11 cellular contexts compared by ENCODE assay signal in the genomic region with DNA sequence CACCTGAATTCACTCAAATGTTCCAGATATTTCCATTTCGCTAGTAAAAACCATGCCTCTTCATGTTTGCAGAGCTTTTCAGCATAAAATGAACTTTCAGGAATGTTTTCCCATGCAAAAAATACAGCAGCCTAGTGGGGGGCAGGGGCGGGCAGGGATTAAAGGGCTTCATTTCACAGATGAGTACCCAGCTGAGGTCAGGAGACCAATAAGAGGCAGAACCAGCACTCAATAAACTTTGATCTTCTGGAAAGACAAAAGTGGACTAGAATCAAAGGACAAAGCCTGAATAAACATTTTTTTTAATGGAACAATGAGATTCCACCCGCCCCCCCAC. TPM values are rescaled to one million over a fixed set of nuclear protein-coding genes. Genes with fewer than 3 reads are reported as not detected.
DNase-seq lines count a peak whose midpoint lies in the region; ATAC-seq and TF ChIP-seq lines count a peak whose summit lies in the region.
"Had no signal": no experiment of that assay in that cellular context is flagged by ENCODE, and none has a peak within 500 bp of the region (broad histone marks: within the 10 kb centered on the region; RNA-seq: fewer than 3 reads in every experiment).

No MANE protein-coding gene starts in this region.

- 67 to 81% methylated on average over 3 of the region's 3 CpGs for WGBS in sigmoid colon, 2 donors

- H3K9me3 ChIP-seq in CD4-positive, alpha-beta memory T cell (ENCODE audit: control insufficient read depth in 1 of 2, low read length in 2 of 2) = no peaks in the 10 kb centered on the region
- H3K9me3 ChIP-seq in PC-9 (ENCODE audit: insufficient read depth, low read depth) (no peaks in the 10 kb centered on the region), sigmoid colon (no peaks in the 10 kb centered on the region)
- H3K9me3 ChIP-seq: body of pancreas had no signal

- no peaks in the 10 kb centered on the region for H3K9me2 ChIP-seq in PC-9 (ENCODE audit: insufficient read depth)

- POLR2A ChIA-PET in CD4-positive, alpha-beta memory T cell (lab: Charles Lee; ENCODE audit: partially characterized antibody) = interaction anchor here (2.9 kb wide), 1 partner anchor 8 kb away, joined by 36 read pairs; the partner anchor contains the start of gene KLHL25
- POLR2A ChIA-PET in PC-9 (lab: Charles Lee; ENCODE audit: unreplicated experiment) = interaction anchor here (0.6 kb wide), 1 partner anchor 28 kb away, joined by 3 read pairs; no protein-coding TSS in a partner anchor

- H3K79me2 ChIP-seq in PC-9 (ENCODE audit: low read depth) = peaks cover 45% of the 10 kb centered on the region

- peaks cover 32 to 60% (median 48%) of the 10 kb centered on the region in 4 donors for H3K4me1 Mint-ChIP-seq in CD4-positive, alpha-beta memory T cell

- BruUV-seq in PC-9 (replicated peaks; lab: Mats Ljungman, UMichigan) = no TSS peak

- H3K4me2 ChIP-seq in PC-9 = peak overlapping the region; percentile 72

- H3K27ac ChIP-seq in CD4-positive, alpha-beta memory T cell (ENCODE audit: low read depth, low read length) = no peak overlapping the region
- peak overlapping the region; percentile 75 for H3K27ac ChIP-seq in PC-9
- H3K27ac ChIP-seq in epithelial cell of prostate = peak overlapping the region; percentile 84
- peak overlapping the region in 3 of 4 donors; percentile 7 to 67 (median 65) for H3K27ac ChIP-seq in sigmoid colon

- H3K36me3 Mint-ChIP-seq in CD4-positive, alpha-beta memory T cell = peaks cover 0 to 2% of the 10 kb centered on the region in 2 donors

- no peaks in the 10 kb centered on the region for H3K27me3 Mint-ChIP-seq in CD4-positive, alpha-beta memory T cell

- H2AFZ ChIP-seq in PC-9 = no peak overlapping the region

- CTCF ChIA-PET in CD4-positive, alpha-beta memory T cell (lab: Charles Lee; ENCODE audit: partially characterized antibody) = interaction anchor here (1.1 to 2.1 kb wide), 3 partner anchors 9 to 55 kb away, joined by 3 to 7 read pairs (median 3); no protein-coding TSS in a partner anchor
- CTCF ChIA-PET in PC-9 (lab: Charles Lee) = no interaction called here

- no peak for TF ChIP-seq EP300 in sigmoid colon (IDR thresholded peaks at IDR 0.05)

- peak overlapping the region in 1 of 8 donors; percentile 84 for H3K4me3 Mint-ChIP-seq in CD4-positive, alpha-beta memory T cell

- no peak for DNase-seq in CD4-positive, alpha-beta memory T cell
- DNase-seq in PC-9 (no peak), epithelial cell of prostate (ENCODE audit: low read depth, low spot score) (no peak), sigmoid colon (no peak), cerebellum (ENCODE audit: low spot score) (no peak), HT-29 (ENCODE audit: low spot score) (no peak)
- DNase-seq: activated gamma-delta T cell had no signal

- H3K4me3 ChIP-seq in CD4-positive, alpha-beta memory T cell (ENCODE audit: low read length in 2 of 2) = no peak overlapping the region
- H3K4me3 ChIP-seq in PC-9 (peak overlapping the region; percentile 17; the same call in 1 of the 2 replicates), sigmoid colon (no peak overlapping the region)
- H3K4me3 ChIP-seq: body of pancreas had no signal

- H3K9me3 Mint-ChIP-seq in CD4-positive, alpha-beta memory T cell = no peaks in the 10 kb centered on the region
- H3K9me3 Mint-ChIP-seq: T-helper 2 cell treated with Interferon-gamma antibody and Interleukin-4, amounts not matched to agents 5 μg/mL and 100 μg/mL, for 36 hours had no signal

- peak overlapping the region in 6 of 7 donors; percentile 83 to 98 (median 92) for H3K27ac Mint-ChIP-seq in CD4-positive, alpha-beta memory T cell

- intact Hi-C loops in CD4-positive, alpha-beta memory T cell (cut with micrococcal nuclease) = loop anchor here (5.0 kb wide), 1 partner anchor 34 kb away; no protein-coding TSS in a partner anchor
- intact Hi-C loops in PC-9 (cut with micrococcal nuclease; ENCODE audit: unreplicated experiment) = no loop called here
- intact Hi-C loops in sigmoid colon (cut with DNase I) = loop anchor here (2.0 kb wide), 1 partner anchor 48 kb away; no protein-coding TSS in a partner anchor

- no peak for ATAC-seq in HG02970 (IDR thresholded peaks at IDR 0.05; ENCODE audit: low FRiP score, unreplicated experiment)
- ATAC-seq in GM21390 (IDR thresholded peaks at IDR 0.05; ENCODE audit: unreplicated experiment) = no peak

- no peak for TF ChIP-seq POLR2A in sigmoid colon (IDR thresholded peaks at IDR 0.05)

- H3K4me1 ChIP-seq in CD4-positive, alpha-beta memory T cell (ENCODE audit: insufficient read depth, low read length) = peaks cover 27% of the 10 kb centered on the region
- peaks cover 54% of the 10 kb centered on the region for H3K4me1 ChIP-seq in PC-9 (replicated peaks; ENCODE audit: insufficient read depth)
- peaks cover 0 to 20% (median 19%) of the 10 kb centered on the region in 4 donors for H3K4me1 ChIP-seq in sigmoid colon

- H3F3A ChIP-seq in PC-9 (ENCODE audit: insufficient read depth, low read depth) = peaks cover 29% of the 10 kb centered on the region

- no peaks in the 10 kb centered on the region for H3K36me3 ChIP-seq in CD4-positive, alpha-beta memory T cell (ENCODE audit: insufficient read depth, low read length)
- H3K36me3 ChIP-seq in PC-9 (ENCODE audit: low read depth) = no peaks in the 10 kb centered on the region
- no peaks in the 10 kb centered on the region for H3K36me3 ChIP-seq in sigmoid colon

- no peak for TF ChIP-seq CTCF in PC-9 (conservative IDR thresholded peaks at IDR 0.05)
- TF ChIP-seq CTCF in sigmoid colon (IDR thresholded peaks at IDR 0.05) = no peak

- no peaks in the 10 kb centered on the region for H3K27me3 ChIP-seq in CD4-positive, alpha-beta memory T cell (ENCODE audit: insufficient read depth, low read length)
- H3K27me3 ChIP-seq in PC-9 (ENCODE audit: insufficient read depth, low read depth) (no peaks in the 10 kb centered on the region), sigmoid colon (no peaks in the 10 kb centered on the region)
- H3K27me3 ChIP-seq: body of pancreas had no signal

- H4K20me1 ChIP-seq in PC-9 (ENCODE audit: insufficient read depth) = no peaks in the 10 kb centered on the region

RNA-seq across cellular contexts. Expression of gene KLHL25, which starts 8.0 kb away (rescaled TPM):
- total RNA-seq in CD4-positive, alpha-beta memory T cell = 10 to 100 TPM; 10.3 to 11.4 TPM
- polyA plus RNA-seq in CD4-positive, alpha-beta memory T cell = 1 to 10 TPM; 1.6 to 3.1 TPM
- total RNA-seq in PC-9 (2021) (5.3 and 5.6 TPM in 2 replicates), sigmoid colon (1 to 10 TPM; 4.1 to 9.0 (median 6.9) TPM), cerebellum (38.5 TPM)
- polyA plus RNA-seq in sigmoid colon = 1 to 10 TPM; 3.0 to 7.7 (median 4.6) TPM
- 17.9 and 23.6 TPM in 2 replicates for total RNA-seq in HT-29 (2014; rRNA removed; shearing (Covaris generic))
